In genomic region chr12:27525373-27525772, GRCh38 we compare ENCODE assay signal across 8 cellular contexts. TPM values are rescaled to one million over a fixed set of nuclear protein-coding genes. Genes with fewer than 3 reads are reported as not detected.
DNase-seq lines count a peak whose midpoint lies in the region; ATAC-seq and TF ChIP-seq lines count a peak whose summit lies in the region.

No MANE protein-coding gene starts in this region.

- no peaks in the 10 kb centered on the region for H3K36me3 ChIP-seq in PC-3 (ENCODE audit: low read depth, low read length)

- ATAC-seq in PC-3 (peak; percentile 23), omental fat pad (ENCODE audit: low FRiP score) (peak; percentile 47), HG03520 (IDR thresholded peaks at IDR 0.05; ENCODE audit: unreplicated experiment) (no peak), HG03565 (IDR thresholded peaks at IDR 0.05; ENCODE audit: unreplicated experiment) (no peak)

- peaks cover 13% of the 10 kb centered on the region; the same call in 1 of the 2 replicates for H4K20me1 ChIP-seq in PC-3 (ENCODE audit: low read length)

- H3K4me3 ChIP-seq in PC-3 (ENCODE audit: low read length) (peak overlapping the region; percentile 80), epithelial cell of proximal tubule (ENCODE audit: low read depth, low read length) (peak overlapping the region; percentile 81)

- no peak for TF ChIP-seq CTCF in PC-3 (conservative IDR thresholded peaks at IDR 0.05; ENCODE audit: low read depth, low read length)
- TF ChIP-seq CTCF in epithelial cell of proximal tubule (conservative IDR thresholded peaks at IDR 0.05; ENCODE audit: low read depth, low read length) = no peak
- TF ChIP-seq CTCF in omental fat pad (IDR thresholded peaks at IDR 0.05) = no peak
- TF ChIP-seq CTCF in GM20000 (IDR thresholded peaks at IDR 0.05; ENCODE audit: extremely low read depth, missing control alignments) = no peak

- no peaks in the 10 kb centered on the region for H3K27me3 ChIP-seq in PC-3 (ENCODE audit: low read length)

- peak overlapping the region; percentile 97 for H3K4me2 ChIP-seq in PC-3 (ENCODE audit: low read length)

- intact Hi-C loops in PC-3 (cut with micrococcal nuclease) = loop anchor here (1.0 to 10.0 kb wide), 5 partner anchors 41 to 179 kb away; no protein-coding TSS in a partner anchor

- POLR2A ChIA-PET in PC-3 (lab: Charles Lee; ENCODE audit: unreplicated experiment) = no interaction called here

- no TSS peak for BruUV-seq in PC-3 (replicated peaks; lab: Mats Ljungman, UMichigan)

- peak overlapping the region; percentile 87; the same call in 1 of the 2 replicates for H2AFZ ChIP-seq in PC-3 (ENCODE audit: low read length)

- H3K27ac ChIP-seq in PC-3 (ENCODE audit: low read length) = peak overlapping the region; percentile 72

- H3K9me2 ChIP-seq in PC-3 (replicated peaks; ENCODE audit: low read length) = no peaks in the 10 kb centered on the region

- peaks cover 61% of the 10 kb centered on the region for H3K79me2 ChIP-seq in PC-3 (ENCODE audit: low read length)

- H3K9me3 ChIP-seq in PC-3 (ENCODE audit: low read length) = no peaks in the 10 kb centered on the region

- H3K4me1 ChIP-seq in PC-3 (ENCODE audit: insufficient read depth, low read length) = peaks cover 25% of the 10 kb centered on the region

- H3K9ac ChIP-seq in PC-3 (ENCODE audit: low read length) = peak overlapping the region; percentile 80

- no peaks in the 10 kb centered on the region for H3F3A ChIP-seq in PC-3 (ENCODE audit: low read length, unreplicated experiment)

- CTCF ChIA-PET in PC-3 (lab: Charles Lee) = interaction anchor here (1.9 kb wide), 1 partner anchor 41 kb away, joined by 11 read pairs; no protein-coding TSS in a partner anchor

- DNase-seq in Caki2 (ENCODE audit: low read depth) (peak; percentile 57), PC-3 (peak; percentile 88), epithelial cell of proximal tubule (ENCODE audit: low read depth) (no peak), omental fat pad (ENCODE audit: low spot score) (no peak), GM20000 (ENCODE audit: low spot score) (no peak), NK-92 (lab: John Stamatoyannopoulos, UW; ENCODE audit: unreplicated experiment) (no peak)

- in situ Hi-C loops in Caki2 (cut with HindIII; ENCODE audit: low pct_unique_long_range_greater_than_20kb, low sequenced_read_pairs) = no loop called here

RNA-seq across cellular contexts. Expression of gene PPFIBP1, which starts 1.4 kb away (rescaled TPM):
- 50.7 and 55.8 TPM in 2 replicates for total RNA-seq in Caki2 (2014; rRNA removed; shearing (Covaris generic); ENCODE audit: low replicate concordance)
- total RNA-seq in PC-3 (2014; rRNA removed) = 56.9 and 57.2 TPM in 2 replicates
- total RNA-seq in epithelial cell of proximal tubule = 56.6 and 81.5 TPM in 2 replicates
- total RNA-seq in omental fat pad = 100 to 1,000 TPM in 1 of 4 donors, 10 to 100 TPM in 3; 40.2 to 164 (median 56.5) TPM

Comparison
In these comparisons a context has a peak if more than half of its experiments do, and no peak if none do; other contexts are left out.
1. DNase-seq: peak in Caki2 (single experiment) and PC-3 (single experiment); none in epithelial cell of proximal tubule (single experiment), omental fat pad (single experiment), GM20000 (single experiment) and NK-92 (single experiment).
2. ATAC-seq: peak in PC-3 (single experiment) and omental fat pad (single experiment); none in HG03520 (single experiment) and HG03565 (single experiment).